1 cellular context compared by ENCODE assay signal in genomic region chr17:79011451-79012147, GRCh38.
TF ChIP-seq lines count a peak whose summit lies in the region.

No MANE protein-coding gene starts in this region.

TF ChIP-seq in GM23338, 12 proteins besides CTCF, POLR2A, EP300 and RAD21 (continued from another document):
- TF ChIP-seq REST (IDR thresholded peaks at IDR 0.05; ENCODE audit: unreplicated experiment) (no peak), ETS1 (IDR thresholded peaks at IDR 0.05) (no peak), ZNF114 (CRISPR knock-in tag; IDR thresholded peaks at IDR 0.05) (no peak), CREB1 (CRISPR knock-in tag; IDR thresholded peaks at IDR 0.05; ENCODE audit: low read depth) (no peak), NANOG (IDR thresholded peaks at IDR 0.05; ENCODE audit: borderline replicate concordance) (no peak), POLR2AphosphoS5 (IDR thresholded peaks at IDR 0.05; ENCODE audit: low read depth) (no peak), JUNB (IDR thresholded peaks at IDR 0.05; ENCODE audit: unreplicated experiment) (no peak), EZH2phosphoT487 (IDR thresholded peaks at IDR 0.05; ENCODE audit: unreplicated experiment) (no peak), STAT1 (IDR thresholded peaks at IDR 0.05; ENCODE audit: unreplicated experiment) (no peak), ZNF331 (CRISPR knock-in tag; IDR thresholded peaks at IDR 0.05; ENCODE audit: low read depth) (no peak), EZH2 (IDR thresholded peaks at IDR 0.05; ENCODE audit: low read depth, unreplicated experiment) (no peak)
